ENCODE assay signal across 9 cellular contexts in genomic region chr14:64478634-64479250, GRCh38. TPM values are rescaled to one million over a fixed set of nuclear protein-coding genes. Genes with fewer than 3 reads are reported as not detected.
DNase-seq lines count a peak whose midpoint lies in the region; ATAC-seq and TF ChIP-seq lines count a peak whose summit lies in the region.
"Had no signal": no experiment of that assay in that cellular context is flagged by ENCODE, and none has a peak within 500 bp of the region (broad histone marks: within the 10 kb centered on the region; RNA-seq: fewer than 3 reads in every experiment).

No MANE protein-coding gene starts in this region.

- peaks cover 3% of the 10 kb centered on the region for H3K79me2 ChIP-seq in parathyroid adenoma

- DNase-seq in DMS53 (lab: John Stamatoyannopoulos, UW) (peak; percentile 39), DMS53 treated with DMSO at 0.1 percent for 48 hours (lab: John Stamatoyannopoulos, UW; ENCODE audit: unreplicated experiment) (no peak), NAMALWA (ENCODE audit: low spot score) (peak; percentile 48), dermis blood vessel endothelial cell (peak; percentile 57), GM19238 (ENCODE audit: insufficient read length, low spot score) (no peak), NCI-H510A treated with DMSO at 0.1 percent for 48 hours (lab: John Stamatoyannopoulos, UW) (no peak)

- H3K4me2 ChIP-seq in parathyroid adenoma (ENCODE audit: low read length): no peak overlapping the region

- H3K9ac ChIP-seq in parathyroid adenoma: no peak overlapping the region

- peak; percentile 58 for TF ChIP-seq CTCF in parathyroid adenoma (IDR thresholded peaks at IDR 0.05)

- H3K36me3 ChIP-seq in parathyroid adenoma (ENCODE audit: control insufficient read depth, insufficient read depth, low read length): no peaks in the 10 kb centered on the region

- H2AFZ ChIP-seq in parathyroid adenoma: no peak overlapping the region

- no peak overlapping the region for H3K27ac ChIP-seq in parathyroid adenoma
- H3K27ac ChIP-seq: HL-60 had no signal

- no peaks in the 10 kb centered on the region for H3K9me3 ChIP-seq in parathyroid adenoma (ENCODE audit: control insufficient read depth, low read length)

- H3K4me1 ChIP-seq in parathyroid adenoma: no peaks in the 10 kb centered on the region

- no peaks in the 10 kb centered on the region for H3K27me3 ChIP-seq in parathyroid adenoma (ENCODE audit: control insufficient read depth, insufficient read depth, low read length)

- no peak overlapping the region for H3K4me3 ChIP-seq in parathyroid adenoma (ENCODE audit: low read depth, low read length)

- ATAC-seq in GM21381 (IDR thresholded peaks at IDR 0.05; ENCODE audit: unreplicated experiment): no peak

RNA-seq across cellular contexts. Expression of gene AKAP5, which starts 13.4 kb away (rescaled TPM):
- total RNA-seq in dermis blood vessel endothelial cell: 0.47 and 0.68 TPM in 2 replicates

RNA-seq across cellular contexts. Expression of gene ZBTB25, which starts 24.9 kb away (rescaled TPM):
- total RNA-seq in dermis blood vessel endothelial cell: 3.4 and 4.1 TPM in 2 replicates

RNA-seq across cellular contexts. Expression of gene ZBTB1, which starts 25.8 kb away (rescaled TPM):
- total RNA-seq in dermis blood vessel endothelial cell: 52.8 and 61.3 TPM in 2 replicates

Comparison
In these comparisons a context has a peak if more than half of its experiments do, and no peak if none do; other contexts are left out.
1. DNase-seq: peak in DMS53 (single experiment), NAMALWA (single experiment) and dermis blood vessel endothelial cell (single experiment); none in DMS53 treated with DMSO at 0.1 percent for 48 hours (single experiment), GM19238 (single experiment) and NCI-H510A treated with DMSO at 0.1 percent for 48 hours (single experiment).